28 cellular contexts compared by ENCODE assay signal in the genomic region with DNA sequence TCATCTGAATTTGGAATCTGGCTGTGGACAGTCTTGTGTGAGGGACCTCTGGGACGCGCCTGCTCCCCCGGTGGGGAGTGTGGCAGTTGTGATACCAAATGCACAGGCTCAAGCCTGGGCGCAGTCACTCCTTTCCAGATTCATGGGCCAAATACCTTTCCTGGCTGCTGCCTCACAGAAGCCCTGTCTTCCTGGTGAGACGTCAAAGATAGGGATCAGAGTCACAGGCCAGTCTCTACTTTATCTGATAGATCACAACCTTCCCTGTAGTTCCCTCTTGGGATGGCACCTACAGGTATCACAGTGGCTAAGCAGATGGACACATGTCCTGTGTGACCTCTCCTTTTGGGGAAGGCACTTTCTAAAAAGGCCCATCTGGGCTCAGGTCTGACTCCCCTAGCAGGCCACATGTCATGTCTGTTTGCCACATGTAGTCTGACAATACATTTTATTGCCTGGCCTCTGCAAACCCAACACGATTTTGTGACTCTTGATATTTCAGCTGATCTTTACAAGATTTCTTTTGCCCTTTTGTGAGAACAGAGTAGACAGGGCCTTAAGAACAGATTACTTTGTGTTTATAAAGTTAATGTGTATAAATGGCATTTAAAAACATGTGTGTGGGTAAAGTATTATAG.
A peak's percentile ranks its signal among the peaks of the same experiment; 100 is the strongest.
DNase-seq lines count a peak whose midpoint lies in the region; ATAC-seq and TF ChIP-seq lines count a peak whose summit lies in the region.
"Had no signal": no experiment of that assay in that cellular context is flagged by ENCODE, and none has a peak within 500 bp of the region (broad histone marks: within the 10 kb centered on the region; RNA-seq: fewer than 3 reads in every experiment).

No MANE protein-coding gene starts in this region.

- H3K79me2 ChIP-seq in smooth muscle cell (ENCODE audit: low read depth): no peaks in the 10 kb centered on the region

- TF ChIP-seq EP300 in ovary (IDR thresholded peaks at IDR 0.05): no peak

- H3K9ac ChIP-seq in smooth muscle cell (ENCODE audit: low read depth): no peak overlapping the region
- H3K9ac ChIP-seq: GM23248, KMS-11 had no signal

- no peaks in the 10 kb centered on the region for H4K20me1 ChIP-seq in smooth muscle cell (ENCODE audit: low read depth)

- TF ChIP-seq CTCF in body of pancreas (IDR thresholded peaks at IDR 0.05): no peak
- TF ChIP-seq CTCF in lower lobe of right lung (IDR thresholded peaks at IDR 0.05): no peak
- TF ChIP-seq CTCF in smooth muscle cell (IDR thresholded peaks at IDR 0.05; ENCODE audit: borderline replicate concordance, insufficient read depth, poor library complexity, severe bottlenecking): no peak
- TF ChIP-seq CTCF in ovary (IDR thresholded peaks at IDR 0.05): no peak

- H3K4me3 ChIP-seq in body of pancreas: no peak overlapping the region
- H3K4me3 ChIP-seq in lower lobe of right lung: no peak overlapping the region
- H3K4me3 ChIP-seq in smooth muscle cell: no peak overlapping the region
- H3K4me3 ChIP-seq in ovary: no peak overlapping the region
- H3K4me3 ChIP-seq: gastroesophageal sphincter, GM23248, left ventricle myocardium inferior, SJSA1 had no signal

- H3K27me3 Mint-ChIP-seq in natural killer cell treated with Interleukin-12 subunit alpha and Interleukin-12 subunit beta and Interleukin-15 and Interleukin-18, amount 100 ng/mL, for 72 hours: peaks cover 6 to 7% of the 10 kb centered on the region in 2 donors

- H3K36me3 Mint-ChIP-seq in natural killer cell treated with Interleukin-12 subunit alpha and Interleukin-12 subunit beta and Interleukin-15 and Interleukin-18, amount 100 ng/mL, for 72 hours: no peaks in the 10 kb centered on the region
- H3K36me3 Mint-ChIP-seq: activated naive CD8-positive, alpha-beta T cell treated with anti-CD3 and anti-CD28 coated beads for 36 hours; CD14-positive monocyte; natural killer cell had no signal

- ATAC-seq in body of pancreas: no peak
- no peak for ATAC-seq in lower lobe of right lung
- ATAC-seq in natural killer cell treated with Interleukin-12 subunit alpha and Interleukin-12 subunit beta and Interleukin-15 and Interleukin-18, amount 100 ng/mL, for 72 hours: no peak
- ATAC-seq in esophagus mucosa: no peak
- ATAC-seq: gastroesophageal sphincter, natural killer cell had no signal

- H3K27ac Mint-ChIP-seq in natural killer cell treated with Interleukin-12 subunit alpha and Interleukin-12 subunit beta and Interleukin-15 and Interleukin-18, amount 100 ng/mL, for 72 hours: no peak overlapping the region
- H3K27ac Mint-ChIP-seq: activated naive CD8-positive, alpha-beta T cell treated with anti-CD3 and anti-CD28 coated beads for 36 hours; natural killer cell; T-helper 1 cell treated with Interleukin-12 subunit alpha and Interleukin-12 subunit beta and Interleukin-4 antibody, amounts not matched to agents 30 μg/mL and 1 μg/mL, for 36 hours had no signal

- H3K36me3 ChIP-seq in body of pancreas (replicated peaks in 1 of 2; ENCODE audit: insufficient read depth in 1 of 2, low read depth in 2 of 2) (no peaks in the 10 kb centered on the region), lower lobe of right lung (no peaks in the 10 kb centered on the region), smooth muscle cell (ENCODE audit: low read depth) (no peaks in the 10 kb centered on the region), ovary (no peaks in the 10 kb centered on the region)
- H3K36me3 ChIP-seq: gastroesophageal sphincter, left ventricle myocardium inferior, SJSA1 had no signal

- peak overlapping the region; percentile 89 for H2AFZ ChIP-seq in smooth muscle cell (ENCODE audit: low read depth)
- H2AFZ ChIP-seq: GM23248 had no signal

- no peaks in the 10 kb centered on the region for H3K4me1 Mint-ChIP-seq in natural killer cell treated with Interleukin-12 subunit alpha and Interleukin-12 subunit beta and Interleukin-15 and Interleukin-18, amount 100 ng/mL, for 72 hours (ENCODE audit: low read depth in 2 of 2)
- H3K4me1 Mint-ChIP-seq: activated naive CD8-positive, alpha-beta T cell treated with anti-CD3 and anti-CD28 coated beads for 36 hours; CD14-positive monocyte; natural killer cell had no signal

- intact Hi-C loops in body of pancreas (cut with DNase I): no loop called here
- intact Hi-C loops in lower lobe of right lung (cut with DNase I): no loop called here
- intact Hi-C loops in ovary (cut with DNase I): no loop called here

- TF ChIP-seq POLR2A in body of pancreas (IDR thresholded peaks at IDR 0.05): no peak
- no peak for TF ChIP-seq POLR2A in ovary (IDR thresholded peaks at IDR 0.05)

- H3K4me3 Mint-ChIP-seq in natural killer cell treated with Interleukin-12 subunit alpha and Interleukin-12 subunit beta and Interleukin-15 and Interleukin-18, amount 100 ng/mL, for 72 hours: no peak overlapping the region
- H3K4me3 Mint-ChIP-seq: activated naive CD8-positive, alpha-beta T cell treated with anti-CD3 and anti-CD28 coated beads for 36 hours; CD14-positive monocyte; natural killer cell; T-helper 1 cell treated with Interleukin-12 subunit alpha and Interleukin-12 subunit beta and Interleukin-4 antibody, amounts not matched to agents 30 μg/mL and 1 μg/mL, for 36 hours had no signal

- H3K9me3 Mint-ChIP-seq in natural killer cell treated with Interleukin-12 subunit alpha and Interleukin-12 subunit beta and Interleukin-15 and Interleukin-18, amount 100 ng/mL, for 72 hours: no peaks in the 10 kb centered on the region
- H3K9me3 Mint-ChIP-seq: activated naive CD8-positive, alpha-beta T cell treated with anti-CD3 and anti-CD28 coated beads for 36 hours; natural killer cell; T-helper 1 cell treated with Interleukin-12 subunit alpha and Interleukin-12 subunit beta and Interleukin-4 antibody, amounts not matched to agents 30 μg/mL and 1 μg/mL, for 36 hours had no signal

- no peaks in the 10 kb centered on the region for H3K9me3 ChIP-seq in body of pancreas
- H3K9me3 ChIP-seq in lower lobe of right lung: no peaks in the 10 kb centered on the region
- H3K9me3 ChIP-seq in smooth muscle cell (replicated peaks; ENCODE audit: low read depth): no peaks in the 10 kb centered on the region
- H3K9me3 ChIP-seq in ovary: no peaks in the 10 kb centered on the region
- H3K9me3 ChIP-seq: gastroesophageal sphincter, left ventricle myocardium inferior, SJSA1 had no signal

- no peak overlapping the region for H3K4me2 ChIP-seq in smooth muscle cell
- H3K4me2 ChIP-seq: KMS-11 had no signal

- H3K4me1 ChIP-seq in body of pancreas (peaks cover 24% of the 10 kb centered on the region), lower lobe of right lung (no peaks in the 10 kb centered on the region), smooth muscle cell (ENCODE audit: low read depth) (peaks cover 25% of the 10 kb centered on the region), ovary (ENCODE audit: insufficient read depth) (no peaks in the 10 kb centered on the region)
- H3K4me1 ChIP-seq: gastroesophageal sphincter, left ventricle myocardium inferior, SJSA1 had no signal

- DNase-seq in DMS79 treated with DMSO at 0.1 percent for 48 hours (lab: John Stamatoyannopoulos, UW): peak; percentile 60
- DNase-seq in DMS79 (lab: John Stamatoyannopoulos, UW): no peak
- DNase-seq in body of pancreas: no peak
- DNase-seq in lower lobe of right lung: no peak
- DNase-seq in smooth muscle cell (lab: John Stamatoyannopoulos, UW; ENCODE audit: unreplicated experiment): no peak
- DNase-seq in natural killer cell treated with Interleukin-12 subunit alpha and Interleukin-12 subunit beta and Interleukin-15 and Interleukin-18, amount 100 ng/mL, for 72 hours (ENCODE audit: low spot score): no peak
- DNase-seq in ovary: no peak
- DNase-seq: activated CD4-positive, alpha-beta T cell treated with anti-CD3 and anti-CD28 coated beads for 1 hour; activated effector memory CD4-positive, alpha-beta T cell treated with Interleukin-2 at 50 U/mL for 16 hours; activated naive CD8-positive, alpha-beta T cell treated with anti-CD3 and anti-CD28 coated beads for 36 hours; aorta; DND-41; GM23248; left ventricle myocardium inferior; MM.1S; natural killer cell; NCI-H2029; NCI-H226; NCI-H748 treated with DMSO at 0.1 percent for 48 hours; RPMI8226; stimulated activated naive CD4-positive, alpha-beta T cell treated with Interleukin-2 at 50 U/mL for 16 hours had no signal

- WGBS in body of pancreas, 2 donors: 82 to 83% methylated on average over 6 of the region's 6 CpGs
- 60% methylated on average over 6 of the region's 6 CpGs for WGBS in smooth muscle cell (ENCODE audit: low lambda C conversion rate)
- WGBS in ovary, 3 donors: 86 to 92% (median 87%) methylated on average over 6 of the region's 6 CpGs

- H3K27ac ChIP-seq in body of pancreas: peak overlapping the region in 3 of 4 donors; percentile 52 to 68 (median 56)
- H3K27ac ChIP-seq in lower lobe of right lung: peak overlapping the region; percentile 46
- H3K27ac ChIP-seq in smooth muscle cell (ENCODE audit: low read depth): no peak overlapping the region
- H3K27ac ChIP-seq in ovary: no peak overlapping the region
- H3K27ac ChIP-seq: 22Rv1, gastroesophageal sphincter, GM23248, KMS-11, left ventricle myocardium inferior, SJSA1 had no signal

- H3F3A ChIP-seq in smooth muscle cell (ENCODE audit: low read depth): no peaks in the 10 kb centered on the region

- H3K27me3 ChIP-seq in body of pancreas: no peaks in the 10 kb centered on the region
- no peaks in the 10 kb centered on the region for H3K27me3 ChIP-seq in lower lobe of right lung (ENCODE audit: low read depth)
- H3K27me3 ChIP-seq in smooth muscle cell (ENCODE audit: low read depth): no peaks in the 10 kb centered on the region
- no peaks in the 10 kb centered on the region for H3K27me3 ChIP-seq in ovary
- H3K27me3 ChIP-seq: SJSA1 had no signal

Comparison
In these comparisons a context has a peak if more than half of its experiments do, and no peak if none do; other contexts are left out.
1. H3K27ac ChIP-seq: peak in body of pancreas (3 of 4) and lower lobe of right lung (single experiment); none in smooth muscle cell (single experiment) and ovary (0 of 2).